ENCODE assay signal across 1 cellular context in the genomic region with DNA sequence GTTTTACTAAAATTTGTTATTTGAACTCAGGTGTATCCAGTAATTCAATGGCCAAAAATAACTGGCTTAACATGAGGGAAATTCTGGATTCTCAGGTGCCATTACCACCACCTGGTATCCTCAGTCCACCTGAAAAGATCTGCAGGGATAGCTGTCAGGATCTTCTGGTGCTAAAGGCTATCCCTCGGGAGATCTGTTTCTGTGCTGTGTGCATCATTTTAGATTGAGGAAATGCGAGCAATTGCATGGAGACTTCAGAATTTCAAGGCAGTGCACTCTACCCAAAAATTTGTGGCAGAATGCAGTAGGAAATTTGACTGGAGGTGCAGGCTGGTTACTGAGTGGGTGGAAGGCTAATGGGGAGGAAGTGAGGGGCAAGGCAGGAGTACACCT.
TF ChIP-seq lines count a peak whose summit lies in the region.

No MANE protein-coding gene starts in this region.

TF ChIP-seq in GM12878, 131 proteins besides CTCF, POLR2A, EP300 and RAD21:
- TF ChIP-seq MEF2A (IDR thresholded peaks at IDR 0.05; ENCODE audit: insufficient read depth, low read depth, low read length) (0 out of 2 replicates have a peak, but pooled peaks have one; percentile 1), PML (IDR thresholded peaks at IDR 0.05; ENCODE audit: low read length) (no peak), CHD2 (IDR thresholded peaks at IDR 0.05; ENCODE audit: borderline replicate concordance, low read depth, low read length) (no peak)
